In the genomic region with DNA sequence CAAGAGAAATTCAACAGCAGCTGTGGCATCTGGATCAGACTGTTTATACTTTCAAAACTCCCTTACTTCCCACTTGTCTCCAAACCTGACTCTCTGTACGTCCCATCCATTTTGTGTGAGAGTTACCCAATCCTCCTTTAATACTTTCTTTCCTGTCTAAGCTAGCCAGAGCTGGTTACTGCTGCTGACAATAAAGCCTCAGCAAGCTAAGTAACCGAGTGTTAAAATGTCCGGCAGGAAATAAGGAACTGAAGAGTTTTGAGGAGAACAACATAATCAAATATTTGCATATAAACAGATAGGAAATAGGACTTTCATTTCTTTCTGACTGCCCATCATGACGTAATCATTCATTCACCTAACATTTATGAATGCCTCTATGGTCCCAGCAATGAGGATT, we compare ENCODE assay signal across 14 cellular contexts. TPM values are rescaled to one million over a fixed set of nuclear protein-coding genes. Genes with fewer than 3 reads are reported as not detected.
DNase-seq lines count a peak whose midpoint lies in the region; ATAC-seq and TF ChIP-seq lines count a peak whose summit lies in the region.
"Had no signal": no experiment of that assay in that cellular context is flagged by ENCODE, and none has a peak within 500 bp of the region (broad histone marks: within the 10 kb centered on the region; RNA-seq: fewer than 3 reads in every experiment).

No MANE protein-coding gene starts in this region.

- H3K9me3 Mint-ChIP-seq in IgD-negative memory B cell = no peaks in the 10 kb centered on the region
- H3K9me3 Mint-ChIP-seq: central memory CD8-positive, alpha-beta T cell had no signal

- no peak overlapping the region for H2AFZ ChIP-seq in parathyroid adenoma

- H3K27ac ChIP-seq in brain microvascular endothelial cell (peak overlapping the region; percentile 80), parathyroid adenoma (peak overlapping the region; percentile 52)

- in situ Hi-C loops in brain microvascular endothelial cell (cut with HindIII; ENCODE audit: low pct_ligation_motif_present, low sequenced_read_pairs) = no loop called here

- H3K4me1 Mint-ChIP-seq in IgD-negative memory B cell = peaks cover 30 to 50% (median 31%) of the 10 kb centered on the region in 3 donors

- H3K36me3 ChIP-seq in brain microvascular endothelial cell (replicated peaks) = peaks cover 14% of the 10 kb centered on the region
- no peaks in the 10 kb centered on the region for H3K36me3 ChIP-seq in parathyroid adenoma (ENCODE audit: control insufficient read depth, insufficient read depth, low read length)

- POLR2A ChIA-PET in GM10248 (lab: Yijun Ruan, JAX) = no interaction called here

- no peaks in the 10 kb centered on the region for H3K9me3 ChIP-seq in parathyroid adenoma (ENCODE audit: control insufficient read depth, low read length)

- DNase-seq in brain microvascular endothelial cell = no peak
- no peak for DNase-seq in stimulated activated CD4-positive, alpha-beta T cell treated with anti-CD3 and anti-CD28 coated beads, Interleukin-4, amount 100 ng/mL, for 1 hour
- no peak for DNase-seq in SHP77 treated with DMSO at 0.1 percent for 48 hours (lab: John Stamatoyannopoulos, UW)
- DNase-seq in GM10248 (ENCODE audit: extremely low spot score) = no peak
- no peak for DNase-seq in activated CD4-positive, alpha-beta T cell treated with anti-CD3 and anti-CD28 coated beads, Interleukin-2, amount 50 U/mL, for 4 hours
- DNase-seq: activated effector memory CD4-positive, alpha-beta T cell treated with Interleukin-2 at 50 U/mL for 16 hours; DMS 273 treated with DMSO at 0.1 percent for 48 hours; kidney; NCI-H2171; occipital lobe had no signal

- H3K79me2 ChIP-seq in parathyroid adenoma = peaks cover 35% of the 10 kb centered on the region

- peaks cover 27% of the 10 kb centered on the region for H3K4me1 ChIP-seq in parathyroid adenoma

- H3K4me3 Mint-ChIP-seq in IgD-negative memory B cell = peak overlapping the region in 1 of 4 donors; percentile 43
- H3K4me3 Mint-ChIP-seq: central memory CD8-positive, alpha-beta T cell had no signal

- no peak overlapping the region for H3K9ac ChIP-seq in parathyroid adenoma

- no peaks in the 10 kb centered on the region for H3K27me3 Mint-ChIP-seq in IgD-negative memory B cell
- H3K27me3 Mint-ChIP-seq: central memory CD8-positive, alpha-beta T cell had no signal

- H3K27ac Mint-ChIP-seq in IgD-negative memory B cell = peak overlapping the region in 2 of 3 donors; percentile 52 to 67

- peak overlapping the region; percentile 37 for H3K4me2 ChIP-seq in parathyroid adenoma (ENCODE audit: low read length)

- TF ChIP-seq CTCF in brain microvascular endothelial cell (IDR thresholded peaks at IDR 0.05; ENCODE audit: low read depth, low read length, missing control alignments) (no peak), parathyroid adenoma (IDR thresholded peaks at IDR 0.05) (no peak), GM10248 (IDR thresholded peaks at IDR 0.05; ENCODE audit: control extremely low read depth, extremely low read depth, low read depth, missing control alignments) (no peak)

- H3K27me3 ChIP-seq in brain microvascular endothelial cell (replicated peaks) = no peaks in the 10 kb centered on the region
- no peaks in the 10 kb centered on the region for H3K27me3 ChIP-seq in parathyroid adenoma (ENCODE audit: control insufficient read depth, insufficient read depth, low read length)

- H3K36me3 Mint-ChIP-seq in IgD-negative memory B cell = peaks cover 7% of the 10 kb centered on the region

- ATAC-seq in GM18508 (IDR thresholded peaks at IDR 0.05; ENCODE audit: insufficient read depth, unreplicated experiment) = peak; percentile 42

- CTCF ChIA-PET in GM10248 (lab: Yijun Ruan, JAX) = interaction anchor here (0.7 to 2.9 kb wide), 4 partner anchors 9 to 719 kb away, joined by 3 to 9 read pairs (median 4); no protein-coding TSS in a partner anchor

- no peak overlapping the region for H3K4me3 ChIP-seq in brain microvascular endothelial cell (ENCODE audit: low read depth, low read length)
- H3K4me3 ChIP-seq in parathyroid adenoma (ENCODE audit: low read depth, low read length) = no peak overlapping the region

RNA-seq across cellular contexts. Expression of a gene that starts 11.6 kb away (rescaled TPM):
- polyA plus RNA-seq in IgD-negative memory B cell = 31.5 TPM

RNA-seq across cellular contexts. Expression of a gene that starts 29.4 kb away (rescaled TPM):
- polyA plus RNA-seq in IgD-negative memory B cell = 747 TPM
